In genomic region chr14:105117710-105118385, GRCh38 we compare ENCODE assay signal across 18 cellular contexts.
"Had no signal": no experiment of that assay in that cellular context is flagged by ENCODE, and none has a peak within 500 bp of the region (broad histone marks: within the 10 kb centered on the region; RNA-seq: fewer than 3 reads in every experiment).

No MANE protein-coding gene starts in this region.

- H3K27ac ChIP-seq: gastroesophageal sphincter, heart right ventricle, WERI-Rb-1 had no signal

- H3K27me3 ChIP-seq: upper lobe of left lung had no signal

- H3K36me3 ChIP-seq: gastroesophageal sphincter, heart right ventricle, upper lobe of left lung, WERI-Rb-1 had no signal

- H3K4me3 ChIP-seq: gastroesophageal sphincter, heart right ventricle, mucosa of descending colon, upper lobe of left lung had no signal

- ATAC-seq: activated CD4-positive, alpha-beta T cell treated with anti-CD3 and anti-CD28 coated beads for 36 hours; activated naive CD8-positive, alpha-beta T cell treated with anti-CD3 and anti-CD28 coated beads, Interleukin-2, amount 50 U/mL, for 24 hours; gastroesophageal sphincter; heart right ventricle; left colon; mucosa of descending colon; naive thymus-derived CD8-positive, alpha-beta T cell; SK-N-SH treated with all-trans-retinoic acid at 6 μM for 48 hours; stimulated activated naive CD8-positive, alpha-beta T cell treated with anti-CD3 and anti-CD28 coated beads, Interleukin-15, Interleukin-2, amounts not matched to agents 100 U/mL and 50 U/mL, for 24 hours had no signal

- DNase-seq: activated CD4-positive, alpha-beta memory T cell treated with anti-CD3 and anti-CD28 coated beads for 36 hours; activated CD4-positive, alpha-beta T cell treated with anti-CD3 and anti-CD28 coated beads for 36 hours; activated naive CD4-positive, alpha-beta T cell treated with anti-CD3 and anti-CD28 coated beads for 36 hours; activated naive CD8-positive, alpha-beta T cell treated with anti-CD3 and anti-CD28 coated beads, Interleukin-2, amount 50 U/mL, for 24 hours; activated T-cell treated with anti-CD3 and anti-CD28 coated beads for 4 hours; heart right ventricle; left colon; mucosa of descending colon; naive thymus-derived CD8-positive, alpha-beta T cell; retina; stimulated activated CD4-positive, alpha-beta T cell treated with anti-CD3 and anti-CD28 coated beads, Interleukin-4, amount 100 ng/mL, for 4 hours; stimulated activated CD8-positive, alpha-beta memory T cell treated with anti-CD3 and anti-CD28 coated beads, Interleukin-4, amount 100 ng/mL, for 48 hours; stimulated activated naive CD8-positive, alpha-beta T cell treated with anti-CD3 and anti-CD28 coated beads, Interleukin-15, Interleukin-2, amounts not matched to agents 100 U/mL and 50 U/mL, for 24 hours; T-helper 1 cell; WERI-Rb-1 had no signal

- H3K4me1 ChIP-seq: gastroesophageal sphincter, heart right ventricle had no signal
